21 cellular contexts compared by ENCODE assay signal in genomic region chr3:10935028-10935427, GRCh38. TPM values are rescaled to one million over a fixed set of nuclear protein-coding genes. Genes with fewer than 3 reads are reported as not detected.
DNase-seq lines count a peak whose midpoint lies in the region; ATAC-seq, FAIRE-seq and TF ChIP-seq lines count a peak whose summit lies in the region.
"Had no signal": no experiment of that assay in that cellular context is flagged by ENCODE, and none has a peak within 500 bp of the region (broad histone marks: within the 10 kb centered on the region; RNA-seq: fewer than 3 reads in every experiment).

No MANE protein-coding gene starts in this region.

- in situ Hi-C loops in K562 (cut with MboI): no loop called here
- in situ Hi-C loops in HepG2 (cut with HindIII; ENCODE audit: extremely low pct_ligation_motif_present, low pct_unique_long_range_greater_than_20kb): no loop called here

- POLR2A ChIA-PET in K562 (lab: Yijun Ruan, JAX): no interaction called here
- POLR2A ChIA-PET in HepG2 (lab: Yijun Ruan, JAX): no interaction called here

- H3K9ac ChIP-seq in H9 (ENCODE audit: extremely low read depth, insufficient read length, low read length): no peak overlapping the region
- no peak overlapping the region for H3K9ac ChIP-seq in K562 (ENCODE audit: insufficient read depth in 1 of 2, low read depth in 2 of 2, low read length in 2 of 2)
- H3K9ac ChIP-seq in HepG2 (ENCODE audit: insufficient read depth, low read depth, low read length): no peak overlapping the region

- H3K9me3 Mint-ChIP-seq in H9: no peaks in the 10 kb centered on the region

- no peak overlapping the region for H3K4ac ChIP-seq in H9 (ENCODE audit: low read depth, low read length)

- H2BK120ac ChIP-seq in H9 (ENCODE audit: low read depth, low read length, poor library complexity, severe bottlenecking): no peak overlapping the region

- no peak overlapping the region for H4K5ac ChIP-seq in H9 (ENCODE audit: insufficient read length, low read depth, low read length)

- no peaks in the 10 kb centered on the region for H3K27me3 ChIP-seq in H9 (ENCODE audit: insufficient read depth, low read length)
- peaks cover 0 to 37% of the 10 kb centered on the region in 2 experiments; a peak in 2 of 5 replicates for H3K27me3 ChIP-seq in K562 (ENCODE audit: control insufficient read depth in 2 of 2, insufficient read depth in 2 of 2, low read length in 2 of 2)
- peaks cover 1 to 2% of the 10 kb centered on the region in 2 experiments; a peak in 1 of 5 replicates for H3K27me3 ChIP-seq in HepG2 (ENCODE audit: control insufficient read depth in 1 of 2, insufficient read depth in 2 of 2, low read length in 2 of 2)
- H3K27me3 ChIP-seq: BE2C, SJCRH30 had no signal

- peaks cover 13 to 20% of the 10 kb centered on the region in 2 experiments for H3K4me1 Mint-ChIP-seq in H9
- H3K4me1 Mint-ChIP-seq: CD4-positive, alpha-beta memory T cell had no signal

- H3K27me3 Mint-ChIP-seq in H9 (ENCODE audit: low read depth): peaks cover 12% of the 10 kb centered on the region

- TF ChIP-seq POLR2A in K562 (conservative IDR thresholded peaks at IDR 0.05) (no peak), HepG2 (IDR thresholded peaks at IDR 0.05; ENCODE audit: insufficient read depth in 1 of 2, low read depth in 2 of 2, low read length in 2 of 2) (no peak)

- H3K23ac ChIP-seq in H9 (ENCODE audit: insufficient read length, low read depth, low read length): no peak overlapping the region

- no peak overlapping the region for H3K27ac ChIP-seq in H9 (ENCODE audit: insufficient read length, low read depth, low read length)
- H3K27ac ChIP-seq in K562 (ENCODE audit: extremely low read depth, low read depth, low read length): no peak overlapping the region
- no peak overlapping the region for H3K27ac ChIP-seq in HepG2 (ENCODE audit: extremely low read length, insufficient read depth, low read length)
- H3K27ac ChIP-seq: SJCRH30 had no signal

- H3K9me3 ChIP-seq in H9 (ENCODE audit: control insufficient read depth, low read depth, low read length) (no peaks in the 10 kb centered on the region), K562 (replicated peaks; ENCODE audit: control insufficient read depth, insufficient read depth, low read depth, low read length) (no peaks in the 10 kb centered on the region), HepG2 (ENCODE audit: low read length) (no peaks in the 10 kb centered on the region)
- H3K9me3 ChIP-seq: BE2C, SJCRH30 had no signal

- TF ChIP-seq EP300 in K562 (IDR thresholded peaks at IDR 0.05; ENCODE audit: low read length): no peak
- TF ChIP-seq EP300 in HepG2 (IDR thresholded peaks at IDR 0.05; ENCODE audit: low read depth in 2 of 2, low read length in 2 of 2): no peak
- no peak for TF ChIP-seq EP300 in HepG2 (CRISPR knock-in tag; IDR thresholded peaks at IDR 0.05; ENCODE audit: borderline replicate concordance)

- BruUV-seq in K562 (replicated peaks; lab: Mats Ljungman, UMichigan) (no TSS peak), HepG2 (replicated peaks; lab: Mats Ljungman, UMichigan) (no TSS peak)

- FAIRE-seq in K562 (lab: Jason Lieb, UNC) (no peak), HepG2 (lab: Jason Lieb, UNC) (no peak), urothelium cell line (lab: Jason Lieb, UNC) (peak; percentile 5)
- FAIRE-seq: H54 had no signal

- H3K9me1 ChIP-seq in K562 (ENCODE audit: control insufficient read depth, insufficient read depth, low read length): no peaks in the 10 kb centered on the region

- WGBS in H9 (ENCODE audit: extremely low coverage, insufficient read length, low lambda C conversion rate): no CpG with 5 or more reads among the region's 12 CpGs
- WGBS in K562 (ENCODE audit: insufficient coverage, low coverage, missing lambda C conversion rate): 20% methylated on average over 10 of the region's 12 CpGs
- 88% methylated on average over 11 of the region's 12 CpGs for WGBS in HepG2 (ENCODE audit: low lambda C conversion rate)

- TF ChIP-seq CTCF in H9 (conservative IDR thresholded peaks at IDR 0.05) (peak; percentile 32; the same call in 2 of the 3 replicates), K562 (IDR thresholded peaks at IDR 0.05 in 2 of 3, conservative IDR thresholded peaks at IDR 0.05 in 1 of 3; ENCODE audit: insufficient read depth in 2 of 3, low read depth in 1 of 3, low read length in 3 of 3) (peak; percentile 14 to 37 (median 24); a peak in 3 of 6 replicates), HepG2 (CRISPR knock-in tag; IDR thresholded peaks at IDR 0.05) (no peak)

- H3K4me3 Mint-ChIP-seq in H9: no peak overlapping the region
- H3K4me3 Mint-ChIP-seq: CD4-positive, alpha-beta memory T cell had no signal

- H2AFZ ChIP-seq in H9 (ENCODE audit: low read length): no peak overlapping the region
- H2AFZ ChIP-seq in K562 (ENCODE audit: low read depth, low read length): no peak overlapping the region
- H2AFZ ChIP-seq in HepG2 (ENCODE audit: low read length): no peak overlapping the region

- no peak overlapping the region for H3K4me3 ChIP-seq in K562
- no peak overlapping the region for H3K4me3 ChIP-seq in HepG2 (replicated peaks in 1 of 3; ENCODE audit: insufficient read depth in 1 of 3, low read depth in 2 of 3, low read length in 3 of 3)
- H3K4me3 ChIP-seq: SJCRH30 had no signal

- no peak for TF ChIP-seq RAD21 in K562 (CRISPR knock-in tag; conservative IDR thresholded peaks at IDR 0.05 in 1 of 2, IDR thresholded peaks at IDR 0.05 in 1 of 2)
- no peak for TF ChIP-seq RAD21 in HepG2 (CRISPR knock-in tag; IDR thresholded peaks at IDR 0.05)

- ATAC-seq in K562 (peak; percentile 43; the same call in 1 of the 3 replicates), HepG2 (no peak), HG02938 (IDR thresholded peaks at IDR 0.05; ENCODE audit: unreplicated experiment) (no peak), HG02973 (IDR thresholded peaks at IDR 0.05; ENCODE audit: unreplicated experiment) (no peak), GM18909 (IDR thresholded peaks at IDR 0.05; ENCODE audit: poor library complexity, unreplicated experiment) (no peak)

- H2BK15ac ChIP-seq in H9 (ENCODE audit: low read depth, low read length): no peak overlapping the region

- H2BK20ac ChIP-seq in H9 (ENCODE audit: low read depth, low read length, poor library complexity, severe bottlenecking): no peak overlapping the region

- H3K4me1 ChIP-seq in H9 (ENCODE audit: insufficient read depth, low read length): no peaks in the 10 kb centered on the region
- H3K4me1 ChIP-seq in K562 (replicated peaks in 1 of 2; ENCODE audit: control insufficient read depth in 2 of 2, insufficient read depth in 2 of 2, low read length in 2 of 2): no peaks in the 10 kb centered on the region
- no peaks in the 10 kb centered on the region for H3K4me1 ChIP-seq in HepG2 (ENCODE audit: insufficient read depth, low read length)
- H3K4me1 ChIP-seq: BE2C, SJCRH30 had no signal

- H3K79me2 ChIP-seq in H9 (ENCODE audit: insufficient read depth, low read length) (no peaks in the 10 kb centered on the region), K562 (ENCODE audit: control insufficient read depth, insufficient read depth, low read length) (no peaks in the 10 kb centered on the region), HepG2 (ENCODE audit: insufficient read depth, low read length) (no peaks in the 10 kb centered on the region)

- H3K36me3 ChIP-seq in K562 (ENCODE audit: control insufficient read depth, insufficient read depth, low read length) (no peaks in the 10 kb centered on the region), HepG2 (replicated peaks in 1 of 2; ENCODE audit: control insufficient read depth in 1 of 2, insufficient read depth in 2 of 2, low read length in 2 of 2) (peaks cover 0 to 11% of the 10 kb centered on the region in 2 experiments; a peak in 2 of 5 replicates)
- H3K36me3 ChIP-seq: BE2C, SJCRH30 had no signal

- H4K8ac ChIP-seq in H9 (replicated peaks; ENCODE audit: insufficient read length, low read depth, low read length): no peak overlapping the region

- no peak overlapping the region for H3K27ac Mint-ChIP-seq in H9
- H3K27ac Mint-ChIP-seq: CD4-positive, alpha-beta memory T cell had no signal

- H3T11ph ChIP-seq in H9 (ENCODE audit: low read length): no peak overlapping the region

- H3K56ac ChIP-seq in H9 (ENCODE audit: insufficient read length, low read depth, low read length): no peak overlapping the region

- H2AK5ac ChIP-seq in H9 (ENCODE audit: insufficient read length, low read length): no peak overlapping the region

- H3K23me2 ChIP-seq in H9 (ENCODE audit: insufficient read length, low read depth, low read length, poor library complexity, severe bottlenecking): no peaks in the 10 kb centered on the region

- H4K91ac ChIP-seq in H9 (ENCODE audit: insufficient read length, low read depth, low read length): no peak overlapping the region

- no peak overlapping the region for H3K18ac ChIP-seq in H9 (ENCODE audit: insufficient read length, low read depth, low read length)

- H3K4me2 ChIP-seq in H9 (ENCODE audit: insufficient read depth, insufficient read length, low read length) (no peak overlapping the region), K562 (ENCODE audit: insufficient read depth, low read length) (no peak overlapping the region), HepG2 (ENCODE audit: low read depth, low read length) (no peak overlapping the region)

- CTCF ChIA-PET in K562 (lab: Yijun Ruan, JAX; ENCODE audit: low intra/inter-chr PET ratio) (no interaction called here), HepG2 (lab: Yijun Ruan, JAX; ENCODE audit: low intra/inter-chr PET ratio, low total read pairs) (no interaction called here)

- H4K20me1 ChIP-seq in H9 (ENCODE audit: control insufficient read depth, insufficient read depth, insufficient read length): no peaks in the 10 kb centered on the region
- peaks cover 17% of the 10 kb centered on the region for H4K20me1 ChIP-seq in K562 (replicated peaks; ENCODE audit: control insufficient read depth, insufficient read depth, low read length)
- H4K20me1 ChIP-seq in HepG2 (ENCODE audit: insufficient read depth, low read length): no peaks in the 10 kb centered on the region

- H3K14ac ChIP-seq in H9 (ENCODE audit: insufficient read depth, low read length): no peak overlapping the region

- no peaks in the 10 kb centered on the region for H3K36me3 Mint-ChIP-seq in H9 (ENCODE audit: insufficient read depth in 1 of 3, low read depth in 3 of 3)
- H3K36me3 Mint-ChIP-seq: CD4-positive, alpha-beta memory T cell had no signal

- intact Hi-C loops in K562 (cut with micrococcal nuclease): no loop called here
- intact Hi-C loops in HepG2 (cut with micrococcal nuclease; ENCODE audit: unreplicated experiment): no loop called here

- H2BK5ac ChIP-seq in H9 (ENCODE audit: insufficient read length, low read length): no peak overlapping the region

- no peak for DNase-seq in H9
- DNase-seq in K562 (ENCODE audit: extremely low read depth in 1 of 4, low spot score in 3 of 4): no peak
- DNase-seq in HepG2 (ENCODE audit: low spot score): no peak
- no peak for DNase-seq in urothelium cell line (ENCODE audit: low spot score)
- DNase-seq: BE2C; Calu3; CD4-positive, alpha-beta memory T cell; DMS53; MV-4-11; NCI-H1417 treated with DMSO at 0.1 percent for 48 hours; NCI-H1930; NCI-H69; NK-92 treated with Interleukin-12 subunit alpha and Interleukin-12 subunit beta, amount 100 ng/mL, for 24 hours; RPMI8226; SW 1271 had no signal

- H2BK12ac ChIP-seq in H9 (ENCODE audit: insufficient read length, low read depth, low read length): no peak overlapping the region

- no peaks in the 10 kb centered on the region for H3K79me1 ChIP-seq in H9 (ENCODE audit: insufficient read depth, low read depth, low read length, poor library complexity, severe bottlenecking)

RNA-seq across cellular contexts. Expression of gene SLC6A1, which starts 57.5 kb away (rescaled TPM):
- total RNA-seq in H9 (2021): 0.09 TPM in 1 of 2 replicates, not detected in the other
- total RNA-seq in K562 (2011; cell fraction: chromatin; rRNA removed; ENCODE audit: low replicate concordance): not detected in 2 replicates
- not detected in 2 replicates for total RNA-seq in K562 (2011; cell fraction: nucleolus; rRNA removed)
- total RNA-seq in K562 (2011; cell fraction: nucleoplasm; rRNA removed): not detected in 2 replicates
- not detected in 2 replicates for total RNA-seq in K562 (2014; rRNA removed)
- not detected in 2 replicates for total RNA-seq in K562 (2014; rRNA removed; fragmentation: Illumina TruSeq; extraction: Trizol)
- total RNA-seq in K562 (2015; rRNA removed; fragmentation: Illumina TruSeq; extraction: Trizol): not detected in 2 replicates
- total RNA-seq in K562 (2021): not detected in 2 replicates
- not detected in 2 replicates for polyA plus RNA-seq in K562 (2011; rRNA removed)
- polyA plus RNA-seq in K562 (2011; cell fraction: cytosol; rRNA removed): not detected in 2 replicates
- polyA plus RNA-seq in K562 (2011; cell fraction: nucleus; rRNA removed): not detected in 2 replicates
- polyA plus RNA-seq in K562 (2012): 0.01 TPM in 1 of 2 replicates, not detected in the other
- not detected in 2 replicates for polyA plus RNA-seq in K562 (2014; fragmentation: Illumina TruSeq; extraction: Trizol)
- polyA plus RNA-seq in K562 (2014; fragmentation: Nextera tagmentation; extraction: Ambion mirVana): not detected
- not detected in 2 replicates for polyA plus RNA-seq in K562 (2014; rRNA removed)
- not detected in 2 replicates for polyA minus RNA-seq in K562 (2011; rRNA and poly(A)+ RNA removed)
- polyA minus RNA-seq in K562 (2011; cell fraction: cytosol; rRNA and poly(A)+ RNA removed): not detected in 2 replicates
- not detected in 2 replicates for polyA minus RNA-seq in K562 (2011; cell fraction: nucleus; rRNA and poly(A)+ RNA removed)
- total RNA-seq in HepG2 (2016; rRNA removed; fragmentation: Illumina TruSeq; extraction: Trizol): not detected in 2 replicates
- not detected in 2 replicates for total RNA-seq in HepG2 (2016; cell fraction: cytosol; rRNA removed; fragmentation: Illumina TruSeq; extraction: Trizol; ENCODE audit: low read depth)
- not detected in 2 replicates for total RNA-seq in HepG2 (2016; cell fraction: insoluble cytoplasmic fraction; rRNA removed; fragmentation: Illumina TruSeq; extraction: Trizol)
- total RNA-seq in HepG2 (2016; cell fraction: membrane; rRNA removed; fragmentation: Illumina TruSeq; extraction: Trizol): not detected in 2 replicates
- total RNA-seq in HepG2 (2016; cell fraction: nucleus; rRNA removed; fragmentation: Illumina TruSeq; extraction: Trizol): not detected in 2 replicates
- 0.04 TPM in 1 of 2 replicates, not detected in the other for polyA plus RNA-seq in HepG2 (2011; rRNA removed)
- polyA plus RNA-seq in HepG2 (2011; cell fraction: cytosol; rRNA removed): not detected in 2 replicates
- 0.03 and 0.05 TPM in 2 replicates for polyA plus RNA-seq in HepG2 (2011; cell fraction: nucleus; rRNA removed)
- 0.07 TPM in 1 of 2 replicates, not detected in the other for polyA plus RNA-seq in HepG2 (2012)
- polyA plus RNA-seq in HepG2 (2016; cell fraction: cytosol; fragmentation: Illumina TruSeq; extraction: Trizol; ENCODE audit: low read depth): not detected in 2 replicates
- not detected in 2 replicates for polyA plus RNA-seq in HepG2 (2016; cell fraction: insoluble cytoplasmic fraction; fragmentation: Illumina TruSeq; extraction: Trizol; ENCODE audit: low read depth)
- not detected in 2 replicates for polyA plus RNA-seq in HepG2 (2016; cell fraction: membrane; fragmentation: Illumina TruSeq; extraction: Trizol; ENCODE audit: low read depth)
- polyA plus RNA-seq in HepG2 (2016; cell fraction: nucleus; fragmentation: Illumina TruSeq; extraction: Trizol; ENCODE audit: insufficient read depth, low read depth): not detected in 2 replicates
- not detected in 2 replicates for polyA minus RNA-seq in HepG2 (2011; rRNA and poly(A)+ RNA removed; ENCODE audit: low replicate concordance)
- not detected in 2 replicates for polyA minus RNA-seq in HepG2 (2011; cell fraction: cytosol; rRNA and poly(A)+ RNA removed)
- polyA minus RNA-seq in HepG2 (2011; cell fraction: nucleus; rRNA and poly(A)+ RNA removed): not detected in 2 replicates
- total RNA-seq: Calu3; CD4-positive, alpha-beta memory T cell; SJCRH30 had no signal
- polyA plus RNA-seq: AG04450; CD4-positive, alpha-beta memory T cell had no signal
